ENCODE assay signal across 18 cellular contexts in the genomic region with DNA sequence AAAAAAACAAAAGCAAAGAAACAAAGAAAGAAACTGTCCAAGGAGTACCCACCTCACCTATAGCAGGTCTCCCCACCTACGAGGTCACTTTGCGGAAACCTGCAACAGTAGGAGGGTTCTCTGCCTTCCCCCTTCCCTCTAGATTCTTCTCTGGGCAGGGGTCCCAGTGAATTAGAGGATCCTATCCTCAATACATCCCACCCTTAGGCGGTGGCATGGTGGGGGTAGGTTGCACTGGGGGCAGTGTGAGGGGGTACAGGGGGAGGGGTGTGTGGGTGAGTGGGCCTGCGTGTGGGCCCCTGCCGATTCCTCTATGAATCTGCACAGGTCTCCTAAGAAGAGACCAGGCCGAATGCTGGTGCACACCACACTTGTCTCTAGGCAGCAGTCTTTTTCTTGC.
A peak's percentile ranks its signal among the peaks of the same experiment; 100 is the strongest.
DNase-seq lines count a peak whose midpoint lies in the region; ATAC-seq and TF ChIP-seq lines count a peak whose summit lies in the region.
"Had no signal": no experiment of that assay in that cellular context is flagged by ENCODE, and none has a peak within 500 bp of the region (broad histone marks: within the 10 kb centered on the region; RNA-seq: fewer than 3 reads in every experiment).

No MANE protein-coding gene starts in this region.

- H3K27me3 Mint-ChIP-seq in activated CD4-positive, alpha-beta T cell treated with anti-CD3 and anti-CD28 coated beads for 36 hours: no peaks in the 10 kb centered on the region
- no peaks in the 10 kb centered on the region for H3K27me3 Mint-ChIP-seq in CD8-positive, alpha-beta T cell (ENCODE audit: low read depth)
- peaks cover 6% of the 10 kb centered on the region for H3K27me3 Mint-ChIP-seq in endothelial cell (ENCODE audit: unreplicated experiment)
- H3K27me3 Mint-ChIP-seq: B cell had no signal

- CTCF ChIA-PET in activated CD4-positive, alpha-beta T cell treated with anti-CD3 and anti-CD28 coated beads for 36 hours (lab: Charles Lee): interaction anchor here (0.8 to 1.1 kb wide), 2 partner anchors 17 to 60 kb away, joined by 3 to 4 read pairs; no protein-coding TSS in a partner anchor
- CTCF ChIA-PET in CD8-positive, alpha-beta T cell (lab: Charles Lee): no interaction called here
- CTCF ChIA-PET in PC-3 (lab: Charles Lee): no interaction called here

- no peaks in the 10 kb centered on the region for H3K36me3 ChIP-seq in CD8-positive, alpha-beta T cell (ENCODE audit: insufficient read depth, low read length)
- H3K36me3 ChIP-seq in sigmoid colon (no peaks in the 10 kb centered on the region), PC-3 (ENCODE audit: low read depth, low read length) (no peaks in the 10 kb centered on the region)

- POLR2A ChIA-PET in activated CD4-positive, alpha-beta T cell treated with anti-CD3 and anti-CD28 coated beads for 36 hours (lab: Charles Lee): no interaction called here
- POLR2A ChIA-PET in CD8-positive, alpha-beta T cell (lab: Charles Lee): no interaction called here
- POLR2A ChIA-PET in PC-3 (lab: Charles Lee; ENCODE audit: unreplicated experiment): no interaction called here

- no peak for ATAC-seq in activated CD4-positive, alpha-beta T cell treated with anti-CD3 and anti-CD28 coated beads for 36 hours
- no peak for ATAC-seq in CD8-positive, alpha-beta T cell
- no peak for ATAC-seq in PC-3
- ATAC-seq: Panc1 had no signal

- no peak overlapping the region for H2AFZ ChIP-seq in PC-3 (ENCODE audit: low read length)

- no peak overlapping the region for H3K4me3 ChIP-seq in CD8-positive, alpha-beta T cell (ENCODE audit: low read depth, low read length)
- H3K4me3 ChIP-seq in sigmoid colon (no peak overlapping the region), PC-3 (ENCODE audit: low read length) (no peak overlapping the region)

- H3K79me2 ChIP-seq in PC-3 (ENCODE audit: low read length): no peaks in the 10 kb centered on the region

- no peaks in the 10 kb centered on the region for H3K9me3 Mint-ChIP-seq in activated CD4-positive, alpha-beta T cell treated with anti-CD3 and anti-CD28 coated beads for 36 hours (ENCODE audit: low read depth)
- no peaks in the 10 kb centered on the region for H3K9me3 Mint-ChIP-seq in CD8-positive, alpha-beta T cell
- no peaks in the 10 kb centered on the region for H3K9me3 Mint-ChIP-seq in endothelial cell (ENCODE audit: unreplicated experiment)

- peaks cover 23% of the 10 kb centered on the region for H3K4me1 ChIP-seq in CD8-positive, alpha-beta T cell (ENCODE audit: insufficient read depth, low read length)
- peaks cover 0 to 17% (median 0%) of the 10 kb centered on the region in 4 donors for H3K4me1 ChIP-seq in sigmoid colon
- no peaks in the 10 kb centered on the region; the same call in 1 of the 2 replicates for H3K4me1 ChIP-seq in PC-3 (ENCODE audit: insufficient read depth, low read length)

- no peaks in the 10 kb centered on the region for H3K9me3 ChIP-seq in CD8-positive, alpha-beta T cell (ENCODE audit: low read length)
- no peaks in the 10 kb centered on the region for H3K9me3 ChIP-seq in sigmoid colon
- no peaks in the 10 kb centered on the region for H3K9me3 ChIP-seq in PC-3 (ENCODE audit: low read length)

- WGBS in sigmoid colon, 2 donors: 95 to 97% methylated on average over 6 of the region's 6 CpGs

- no peak overlapping the region for H3K4me2 ChIP-seq in PC-3 (ENCODE audit: low read length)
- H3K4me2 ChIP-seq: KMS-11 had no signal

- no peak overlapping the region for H3K4me3 Mint-ChIP-seq in activated CD4-positive, alpha-beta T cell treated with anti-CD3 and anti-CD28 coated beads for 36 hours
- H3K4me3 Mint-ChIP-seq in CD8-positive, alpha-beta T cell: no peak overlapping the region
- peak overlapping the region; percentile 38 for H3K4me3 Mint-ChIP-seq in endothelial cell (ENCODE audit: unreplicated experiment)
- H3K4me3 Mint-ChIP-seq: B cell had no signal

- TF ChIP-seq EP300 in sigmoid colon (IDR thresholded peaks at IDR 0.05): no peak

- no peaks in the 10 kb centered on the region for H4K20me1 ChIP-seq in PC-3 (ENCODE audit: low read length)

- no peak overlapping the region for H3K27ac ChIP-seq in CD8-positive, alpha-beta T cell (ENCODE audit: low read depth, low read length)
- H3K27ac ChIP-seq in sigmoid colon (no peak overlapping the region), PC-3 (ENCODE audit: low read length) (no peak overlapping the region)
- H3K27ac ChIP-seq: 22Rv1, KMS-11 had no signal

- peak overlapping the region; percentile 52 for H3K27ac Mint-ChIP-seq in activated CD4-positive, alpha-beta T cell treated with anti-CD3 and anti-CD28 coated beads for 36 hours
- H3K27ac Mint-ChIP-seq in CD8-positive, alpha-beta T cell: peak overlapping the region; percentile 11
- H3K27ac Mint-ChIP-seq in endothelial cell (ENCODE audit: unreplicated experiment): no peak overlapping the region
- H3K27ac Mint-ChIP-seq: B cell had no signal

- intact Hi-C loops in activated CD4-positive, alpha-beta T cell treated with anti-CD3 and anti-CD28 coated beads for 36 hours (cut with DNase I, micrococcal nuclease): no loop called here
- intact Hi-C loops in CD8-positive, alpha-beta T cell (cut with DNase I, micrococcal nuclease): no loop called here
- intact Hi-C loops in sigmoid colon (cut with DNase I): no loop called here
- intact Hi-C loops in PC-3 (cut with micrococcal nuclease): no loop called here

- H3F3A ChIP-seq in PC-3 (ENCODE audit: low read length, unreplicated experiment): no peaks in the 10 kb centered on the region

- no TSS peak for BruUV-seq in PC-3 (replicated peaks; lab: Mats Ljungman, UMichigan)

- H3K9ac ChIP-seq in PC-3 (ENCODE audit: low read length): no peak overlapping the region
- H3K9ac ChIP-seq: KMS-11 had no signal

- no peak for TF ChIP-seq CTCF in CD8-positive, alpha-beta T cell (IDR thresholded peaks at IDR 0.05)
- no peak for TF ChIP-seq CTCF in endothelial cell (IDR thresholded peaks at IDR 0.05; ENCODE audit: unreplicated experiment)
- TF ChIP-seq CTCF in sigmoid colon (IDR thresholded peaks at IDR 0.05): no peak
- no peak for TF ChIP-seq CTCF in PC-3 (conservative IDR thresholded peaks at IDR 0.05; ENCODE audit: low read depth, low read length)

- TF ChIP-seq POLR2A in sigmoid colon (IDR thresholded peaks at IDR 0.05): no peak

- no peak for DNase-seq in activated CD4-positive, alpha-beta T cell treated with anti-CD3 and anti-CD28 coated beads for 36 hours
- DNase-seq in activated CD4-positive, alpha-beta T cell treated with anti-CD3 and anti-CD28 coated beads for 1 hour: no peak
- DNase-seq in CD8-positive, alpha-beta T cell: peak in 1 of 7 experiments; percentile 2
- DNase-seq in endothelial cell (ENCODE audit: low spot score): no peak
- peak; percentile 29 for DNase-seq in sigmoid colon
- no peak for DNase-seq in NCI-H2196 (lab: John Stamatoyannopoulos, UW; ENCODE audit: unreplicated experiment)
- DNase-seq in mucosa of gallbladder (ENCODE audit: low spot score): no peak
- DNase-seq in PC-3: no peak
- DNase-seq: GF-D8, GOT3, NCI-H146, NCI-H2081 treated with DMSO at 0.1 percent for 48 hours, NCI-H2227 treated with DMSO at 0.1 percent for 48 hours, NCI-H524 treated with DMSO at 0.1 percent for 48 hours had no signal

- no peaks in the 10 kb centered on the region for H3K27me3 ChIP-seq in CD8-positive, alpha-beta T cell (ENCODE audit: insufficient read depth, low read length)
- H3K27me3 ChIP-seq in sigmoid colon: no peaks in the 10 kb centered on the region
- H3K27me3 ChIP-seq in PC-3 (ENCODE audit: low read length): no peaks in the 10 kb centered on the region

- H3K9me2 ChIP-seq in PC-3 (replicated peaks; ENCODE audit: low read length): no peaks in the 10 kb centered on the region

- H3K4me1 Mint-ChIP-seq in activated CD4-positive, alpha-beta T cell treated with anti-CD3 and anti-CD28 coated beads for 36 hours: peaks cover 43% of the 10 kb centered on the region
- H3K4me1 Mint-ChIP-seq in CD8-positive, alpha-beta T cell (ENCODE audit: low read depth): peaks cover 31% of the 10 kb centered on the region
- peaks cover 35% of the 10 kb centered on the region for H3K4me1 Mint-ChIP-seq in endothelial cell (ENCODE audit: unreplicated experiment)

- peaks cover 7% of the 10 kb centered on the region for H3K36me3 Mint-ChIP-seq in activated CD4-positive, alpha-beta T cell treated with anti-CD3 and anti-CD28 coated beads for 36 hours (ENCODE audit: low read depth)
- H3K36me3 Mint-ChIP-seq in CD8-positive, alpha-beta T cell: peaks cover 22% of the 10 kb centered on the region
- H3K36me3 Mint-ChIP-seq in endothelial cell (ENCODE audit: low read depth, unreplicated experiment): peaks cover 25% of the 10 kb centered on the region
